ENCODE assay signal across 1 cellular context in genomic region chr19:55641376-55642152, GRCh38.
A peak's percentile ranks its signal among the peaks of the same experiment; 100 is the strongest.
TF ChIP-seq lines count a peak whose summit lies in the region.

No MANE protein-coding gene starts in this region.

TF ChIP-seq in A549, 52 proteins besides CTCF, POLR2A, EP300 and RAD21 (continued from another document):
- TF ChIP-seq, protein P1, sequence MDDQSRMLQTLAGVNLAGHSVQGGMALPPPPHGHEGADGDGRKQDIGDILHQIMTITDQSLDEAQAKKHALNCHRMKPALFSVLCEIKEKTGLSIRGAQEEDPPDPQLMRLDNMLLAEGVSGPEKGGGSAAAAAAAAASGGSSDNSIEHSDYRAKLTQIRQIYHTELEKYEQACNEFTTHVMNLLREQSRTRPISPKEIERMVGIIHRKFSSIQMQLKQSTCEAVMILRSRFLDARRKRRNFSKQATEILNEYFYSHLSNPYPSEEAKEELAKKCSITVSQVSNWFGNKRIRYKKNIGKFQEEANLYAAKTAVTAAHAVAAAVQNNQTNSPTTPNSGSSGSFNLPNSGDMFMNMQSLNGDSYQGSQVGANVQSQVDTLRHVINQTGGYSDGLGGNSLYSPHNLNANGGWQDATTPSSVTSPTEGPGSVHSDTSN (IDR thresholded peaks at IDR 0.05) = peak; percentile 72
- TF ChIP-seq CBX2 (IDR thresholded peaks at IDR 0.05; ENCODE audit: borderline replicate concordance, low read depth) = no peak
